In the genomic region with DNA sequence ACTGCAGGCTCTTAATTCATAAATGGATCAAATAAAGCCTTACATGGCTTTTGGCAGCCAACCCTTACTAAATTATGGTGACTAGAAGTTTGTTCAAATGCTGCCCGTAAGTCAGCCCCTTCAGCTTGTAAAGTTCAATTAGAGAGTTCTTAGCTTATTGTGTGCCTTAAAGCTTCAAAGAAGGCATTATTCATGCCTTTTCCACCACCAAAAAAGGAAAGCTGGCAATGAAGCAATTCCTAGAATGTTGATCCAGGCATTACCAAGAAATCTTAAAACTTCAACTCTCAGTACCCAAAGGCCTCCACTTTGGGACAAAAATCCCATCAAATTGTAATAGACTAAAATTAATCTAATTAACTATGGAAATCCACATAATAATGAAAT, we compare ENCODE assay signal across 16 cellular contexts.
A peak's percentile ranks its signal among the peaks of the same experiment; 100 is the strongest.
DNase-seq lines count a peak whose midpoint lies in the region; ATAC-seq and TF ChIP-seq lines count a peak whose summit lies in the region.
"Had no signal": no experiment of that assay in that cellular context is flagged by ENCODE, and none has a peak within 500 bp of the region (broad histone marks: within the 10 kb centered on the region; RNA-seq: fewer than 3 reads in every experiment).

No MANE protein-coding gene starts in this region.

- no peak for TF ChIP-seq CTCF in gastroesophageal sphincter (IDR thresholded peaks at IDR 0.05)
- no peak for TF ChIP-seq CTCF in prostate gland (IDR thresholded peaks at IDR 0.05)
- TF ChIP-seq CTCF in upper lobe of right lung (IDR thresholded peaks at IDR 0.05): no peak

- DNase-seq in DMS79 treated with DMSO at 0.1 percent for 48 hours (lab: John Stamatoyannopoulos, UW) (peak; percentile 61), DMS79 (lab: John Stamatoyannopoulos, UW) (no peak), prostate gland (ENCODE audit: low spot score) (no peak), upper lobe of right lung (no peak), NCI-H345 (lab: John Stamatoyannopoulos, UW) (no peak), HPDE6-E6E7 (ENCODE audit: extremely low spot score) (no peak), MG63 (no peak)
- DNase-seq: 8988T; activated CD4-positive, alpha-beta T cell treated with anti-CD3 and anti-CD28 coated beads, Interleukin-2, amount 10 ng/mL, durations not matched to agents 24 days and 14 days; activated naive CD8-positive, alpha-beta T cell treated with anti-CD3 and anti-CD28 coated beads, Interleukin-2, amount 10 ng/mL, durations not matched to agents 7 days and 5 days; activated T-cell treated with anti-CD3 and anti-CD28 coated beads, Interleukin-2, amount 50 U/mL, for 24 hours; naive thymus-derived CD4-positive, alpha-beta T cell; NK-92 treated with Interleukin-12 subunit alpha and Interleukin-12 subunit beta, amount 100 ng/mL, for 24 hours had no signal

- H3K27me3 ChIP-seq in gastroesophageal sphincter: no peaks in the 10 kb centered on the region
- no peaks in the 10 kb centered on the region for H3K27me3 ChIP-seq in prostate gland (replicated peaks; ENCODE audit: insufficient read depth)
- H3K27me3 ChIP-seq in upper lobe of right lung: no peaks in the 10 kb centered on the region
- H3K27me3 ChIP-seq in MG63: no peaks in the 10 kb centered on the region

- intact Hi-C loops in prostate gland (cut with DNase I): no loop called here
- intact Hi-C loops in upper lobe of right lung (cut with DNase I): no loop called here

- no peaks in the 10 kb centered on the region for H3K36me3 ChIP-seq in gastroesophageal sphincter
- no peaks in the 10 kb centered on the region for H3K36me3 ChIP-seq in prostate gland
- H3K36me3 ChIP-seq in upper lobe of right lung: no peaks in the 10 kb centered on the region
- H3K36me3 ChIP-seq in MG63: no peaks in the 10 kb centered on the region

- whole genome bisulfite sequencing in gastroesophageal sphincter (ENCODE audit: low coverage in 1 of 2), 2 donors: 23 to 31% methylated on average over 1 of the region's 1 CpG
- 36% methylated on average over 1 of the region's 1 CpG for WGBS in prostate gland

- peak overlapping the region; percentile 55 to 76 (median 70) for H3K27ac ChIP-seq in gastroesophageal sphincter
- H3K27ac ChIP-seq in prostate gland: peak overlapping the region; percentile 35 to 62
- H3K27ac ChIP-seq in upper lobe of right lung: peak overlapping the region; percentile 37
- H3K27ac ChIP-seq: C4-2B had no signal

- no peak for ATAC-seq in gastroesophageal sphincter
- ATAC-seq in upper lobe of right lung: no peak
- ATAC-seq: HepG2; naive thymus-derived CD4-positive, alpha-beta T cell had no signal

- H3K4me1 ChIP-seq in gastroesophageal sphincter (peaks cover 21 to 67% (median 26%) of the 10 kb centered on the region in 3 donors), prostate gland (replicated peaks) (peaks cover 26% of the 10 kb centered on the region), upper lobe of right lung (peaks cover 47% of the 10 kb centered on the region)

- no peak for TF ChIP-seq POLR2A in gastroesophageal sphincter (IDR thresholded peaks at IDR 0.05)
- no peak for TF ChIP-seq POLR2A in prostate gland (IDR thresholded peaks at IDR 0.05)

- H3K4me3 ChIP-seq in gastroesophageal sphincter (no peak overlapping the region), prostate gland (no peak overlapping the region), upper lobe of right lung (no peak overlapping the region), MG63 (no peak overlapping the region)

- no peak for TF ChIP-seq EP300 in gastroesophageal sphincter (IDR thresholded peaks at IDR 0.05)

- H3K9me3 ChIP-seq in gastroesophageal sphincter (no peaks in the 10 kb centered on the region), prostate gland (no peaks in the 10 kb centered on the region), upper lobe of right lung (no peaks in the 10 kb centered on the region), MG63 (no peaks in the 10 kb centered on the region)
